9 cellular contexts compared by ENCODE assay signal in the genomic region with DNA sequence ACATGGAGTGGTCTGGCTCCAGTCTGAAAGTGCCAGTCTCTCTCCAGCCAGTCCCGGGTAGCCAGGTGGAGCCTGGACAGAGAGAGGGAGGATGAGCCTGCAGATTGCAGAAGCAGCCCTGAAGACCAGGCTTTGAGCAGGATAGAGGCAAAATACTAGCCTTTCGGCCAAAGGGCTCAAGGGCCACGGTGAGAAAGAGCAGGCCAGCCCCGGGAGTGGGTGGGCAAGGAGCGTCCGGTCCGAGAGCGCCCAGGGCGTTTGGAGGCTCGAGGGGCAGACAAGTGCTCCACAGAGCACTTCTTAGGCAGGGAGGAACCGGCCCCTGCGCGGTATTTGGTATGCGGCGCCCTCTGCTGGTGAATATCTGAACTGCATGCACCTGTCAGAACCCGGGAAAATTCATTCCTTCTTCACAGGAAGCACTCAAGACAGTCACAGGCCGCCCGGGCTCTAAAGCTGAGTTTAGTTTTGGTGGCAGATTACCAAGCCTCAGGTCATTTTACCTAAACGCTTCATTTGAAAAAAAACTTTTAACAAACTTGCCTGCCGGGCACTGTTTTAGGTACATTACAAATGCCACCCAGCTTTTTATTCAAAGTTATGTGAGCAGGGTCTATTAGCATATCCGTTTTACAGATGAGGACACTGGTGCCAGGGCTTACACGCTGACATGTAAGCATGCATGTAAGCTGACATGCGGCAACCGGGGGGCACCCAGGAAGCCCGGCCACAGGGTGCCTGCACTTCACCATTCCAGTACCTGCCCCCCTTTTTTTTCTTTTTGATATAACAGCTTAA. TPM values are rescaled to one million over a fixed set of nuclear protein-coding genes. Genes with fewer than 3 reads are reported as not detected.
A peak's percentile ranks its signal among the peaks of the same experiment; 100 is the strongest.
DNase-seq lines count a peak whose midpoint lies in the region; ATAC-seq, FAIRE-seq and TF ChIP-seq lines count a peak whose summit lies in the region.
"Had no signal": no experiment of that assay in that cellular context is flagged by ENCODE, and none has a peak within 500 bp of the region (broad histone marks: within the 10 kb centered on the region; RNA-seq: fewer than 3 reads in every experiment).

No MANE protein-coding gene starts in this region.

- H3K36me3 ChIP-seq in endothelial cell of umbilical vein (ENCODE audit: control insufficient read depth in 2 of 2, extremely low read depth in 1 of 2, insufficient read depth in 2 of 2, low read length in 2 of 2) = no peaks in the 10 kb centered on the region
- H3K36me3 ChIP-seq: BLaER1 had no signal

- H3K4me1 Mint-ChIP-seq in activated CD8-positive, alpha-beta T cell treated with anti-CD3 and anti-CD28 coated beads, Interleukin-2, amount 10 ng/mL, durations not matched to agents 7 days and 5 days (ENCODE audit: low read depth) = peaks cover 3% of the 10 kb centered on the region

- H3K9me3 ChIP-seq in endothelial cell of umbilical vein (replicated peaks; ENCODE audit: control insufficient read depth, insufficient read depth, low read length) = peaks cover 5% of the 10 kb centered on the region

- H3K9me1 ChIP-seq in endothelial cell of umbilical vein (replicated peaks; ENCODE audit: control insufficient read depth, extremely low read depth, insufficient read depth, low read length) = no peaks in the 10 kb centered on the region

- no peak overlapping the region for H3K27ac Mint-ChIP-seq in activated CD8-positive, alpha-beta T cell treated with anti-CD3 and anti-CD28 coated beads, Interleukin-2, amount 10 ng/mL, durations not matched to agents 7 days and 5 days

- H3K4me3 ChIP-seq in endothelial cell of umbilical vein (replicated peaks in 1 of 3; ENCODE audit: insufficient read depth in 1 of 3, low read depth in 1 of 3, low read length in 3 of 3) = no peak overlapping the region
- H3K4me3 ChIP-seq: BLaER1 had no signal

- H3K4me1 ChIP-seq in endothelial cell of umbilical vein (ENCODE audit: control insufficient read depth, extremely low read depth, insufficient read depth, low read length) = no peaks in the 10 kb centered on the region
- H3K4me1 ChIP-seq: BLaER1 had no signal

- H3K9me3 Mint-ChIP-seq in activated CD8-positive, alpha-beta T cell treated with anti-CD3 and anti-CD28 coated beads, Interleukin-2, amount 10 ng/mL, durations not matched to agents 7 days and 5 days (ENCODE audit: insufficient read depth) = peaks cover 26% of the 10 kb centered on the region

- no peak overlapping the region for H3K27ac ChIP-seq in endothelial cell of umbilical vein (ENCODE audit: insufficient read depth, low read depth, low read length)
- H3K27ac ChIP-seq: BLaER1 had no signal

- no peaks in the 10 kb centered on the region for H4K20me1 ChIP-seq in endothelial cell of umbilical vein (replicated peaks; ENCODE audit: control insufficient read depth, extremely low read depth, insufficient read depth, low read length)
- H4K20me1 ChIP-seq: BLaER1 had no signal

- intact Hi-C loops in endothelial cell of umbilical vein (cut with micrococcal nuclease) = loop anchor here (1.0 to 5.0 kb wide), 9 partner anchors 45 to 1209 kb away; no protein-coding TSS in a partner anchor

- no TSS peak for BruUV-seq in endothelial cell of umbilical vein (replicated peaks; lab: Mats Ljungman, UMichigan)

- ATAC-seq in activated CD8-positive, alpha-beta T cell treated with anti-CD3 and anti-CD28 coated beads, Interleukin-2, amount 10 ng/mL, durations not matched to agents 7 days and 5 days = peak; percentile 81

- H3K27me3 Mint-ChIP-seq in activated CD8-positive, alpha-beta T cell treated with anti-CD3 and anti-CD28 coated beads, Interleukin-2, amount 10 ng/mL, durations not matched to agents 7 days and 5 days (ENCODE audit: low read depth) = peaks cover 11% of the 10 kb centered on the region

- H3K4me3 Mint-ChIP-seq in activated CD8-positive, alpha-beta T cell treated with anti-CD3 and anti-CD28 coated beads, Interleukin-2, amount 10 ng/mL, durations not matched to agents 7 days and 5 days = no peak overlapping the region

- TF ChIP-seq CTCF in endothelial cell of umbilical vein (IDR thresholded peaks at IDR 0.05; ENCODE audit: extremely low read depth in 1 of 2, insufficient read depth in 1 of 2, low read depth in 1 of 2, low read length in 2 of 2) = peak; percentile 84 to 89

- DNase-seq in SIG-M5 treated with dmso at 0.1 percent for 504 hours (lab: John Stamatoyannopoulos, UW; ENCODE audit: unreplicated experiment) (peak; percentile 73), SIG-M5 (lab: John Stamatoyannopoulos, UW) (no peak), HS-5 (ENCODE audit: low read depth) (peak; percentile 16), NCI-H82 (lab: John Stamatoyannopoulos, UW) (peak; percentile 77), endothelial cell of umbilical vein (ENCODE audit: low read depth, low spot score) (peak; percentile 80), mucosa of gallbladder (ENCODE audit: low spot score) (peak; percentile 59)
- peak; percentile 77 for DNase-seq in activated CD8-positive, alpha-beta T cell treated with anti-CD3 and anti-CD28 coated beads, Interleukin-2, amount 10 ng/mL, durations not matched to agents 7 days and 5 days
- DNase-seq in stimulated activated CD8-positive, alpha-beta memory T cell treated with anti-CD3 and anti-CD28 coated beads, Interleukin-7, amount 100 ng/mL, for 4 hours (ENCODE audit: low read depth in 2 of 2) = peak; percentile 33 to 39

- no peak for TF ChIP-seq POLR2A in endothelial cell of umbilical vein (IDR thresholded peaks at IDR 0.05; ENCODE audit: low read depth, low read length)

- POLR2A ChIA-PET in activated CD8-positive, alpha-beta T cell treated with anti-CD3 and anti-CD28 coated beads, Interleukin-2, amount 10 ng/mL, durations not matched to agents 7 days and 5 days (lab: Charles Lee) = no interaction called here
- POLR2A ChIA-PET in endothelial cell of umbilical vein (lab: Charles Lee) = no interaction called here

- dilution Hi-C loops in endothelial cell of umbilical vein (cut with MboI; ENCODE audit: extremely low pct_ligation_motif_present, low sequenced_read_pairs) = no loop called here

- H3K27me3 ChIP-seq in endothelial cell of umbilical vein (ENCODE audit: control insufficient read depth in 2 of 2, insufficient read depth in 2 of 2, low read length in 2 of 2) = peaks cover 3 to 4% of the 10 kb centered on the region in 2 experiments
- H3K27me3 ChIP-seq: BLaER1 had no signal

- no peak overlapping the region for H2AFZ ChIP-seq in endothelial cell of umbilical vein (ENCODE audit: low read depth, low read length)

- peak; percentile 85 for FAIRE-seq in endothelial cell of umbilical vein (lab: Jason Lieb, UNC)

- H3K4me2 ChIP-seq in endothelial cell of umbilical vein (ENCODE audit: insufficient read depth, low read length) = no peak overlapping the region
- H3K4me2 ChIP-seq: BLaER1 had no signal

- CTCF ChIA-PET in activated CD8-positive, alpha-beta T cell treated with anti-CD3 and anti-CD28 coated beads, Interleukin-2, amount 10 ng/mL, durations not matched to agents 7 days and 5 days (lab: Charles Lee) = interaction anchor here (0.6 to 3.8 kb wide), 22 partner anchors 8 to 455 kb away, joined by 3 to 36 read pairs (median 4); a partner anchor contains a TSS
- CTCF ChIA-PET in endothelial cell of umbilical vein (lab: Charles Lee) = interaction anchor here (0.6 to 10.0 kb wide), 42 partner anchors 8 to 1568 kb away, joined by 3 to 294 read pairs (median 5); a partner anchor contains a TSS

- peaks cover 6% of the 10 kb centered on the region for H3K36me3 Mint-ChIP-seq in activated CD8-positive, alpha-beta T cell treated with anti-CD3 and anti-CD28 coated beads, Interleukin-2, amount 10 ng/mL, durations not matched to agents 7 days and 5 days (ENCODE audit: low read depth)

- no peak overlapping the region for H3K9ac ChIP-seq in endothelial cell of umbilical vein (replicated peaks; ENCODE audit: extremely low read depth, insufficient read depth, low read length)
- H3K9ac ChIP-seq: BLaER1 had no signal

- no peaks in the 10 kb centered on the region for H3K79me2 ChIP-seq in endothelial cell of umbilical vein (ENCODE audit: control insufficient read depth, insufficient read depth, low read length)

TF ChIP-seq in endothelial cell of umbilical vein, 7 proteins besides CTCF, POLR2A, EP300 and RAD21:
- TF ChIP-seq MYC (IDR thresholded peaks at IDR 0.05; ENCODE audit: low read depth, low read length) = no peak
- TF ChIP-seq POLR2AphosphoS5 (IDR thresholded peaks at IDR 0.05; ENCODE audit: insufficient read depth, low read depth, low read length) = no peak
- no peak for TF ChIP-seq FOS (IDR thresholded peaks at IDR 0.05; ENCODE audit: borderline replicate concordance, insufficient read depth, low read length)
- TF ChIP-seq JUN (IDR thresholded peaks at IDR 0.05; ENCODE audit: borderline replicate concordance, insufficient read depth, insufficient read length, low read depth) = no peak
- TF ChIP-seq GATA2 (IDR thresholded peaks at IDR 0.05; ENCODE audit: insufficient read depth, insufficient read length, low read depth, low read length) = no peak
- TF ChIP-seq EZH2 (IDR thresholded peaks at IDR 0.05; ENCODE audit: borderline replicate concordance, low read depth, low read length, severe bottlenecking) = no peak
- TF ChIP-seq, protein P1, sequence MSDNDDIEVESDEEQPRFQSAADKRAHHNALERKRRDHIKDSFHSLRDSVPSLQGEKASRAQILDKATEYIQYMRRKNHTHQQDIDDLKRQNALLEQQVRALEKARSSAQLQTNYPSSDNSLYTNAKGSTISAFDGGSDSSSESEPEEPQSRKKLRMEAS (IDR thresholded peaks at IDR 0.05; ENCODE audit: insufficient read depth, insufficient read length) = no peak

RNA-seq across cellular contexts. Expression of a gene that starts 21.0 kb away (rescaled TPM):
- total RNA-seq in activated CD8-positive, alpha-beta T cell treated with anti-CD3 and anti-CD28 coated beads, Interleukin-2, amount 10 ng/mL, durations not matched to agents 7 days and 5 days = 10 to 100 TPM; 83.5 to 88.9 TPM
- total RNA-seq in endothelial cell of umbilical vein = 129 and 132 TPM in 2 replicates
- 51.0 and 77.4 TPM in 2 replicates for polyA plus RNA-seq in endothelial cell of umbilical vein
- 140 and 172 TPM in 2 replicates for polyA plus RNA-seq in endothelial cell of umbilical vein (2011; cell fraction: cytosol; rRNA removed)
- polyA plus RNA-seq in endothelial cell of umbilical vein (2011; cell fraction: nucleus; rRNA removed) = 88.7 and 163 TPM in 2 replicates
- polyA plus RNA-seq in endothelial cell of umbilical vein (2012) = 107 and 202 TPM in 2 replicates
- polyA minus RNA-seq in endothelial cell of umbilical vein = 50.1 and 59.0 TPM in 2 replicates
- polyA minus RNA-seq in endothelial cell of umbilical vein (2011; cell fraction: cytosol; rRNA and poly(A)+ RNA removed) = 44.8 TPM
- polyA minus RNA-seq in endothelial cell of umbilical vein (2011; cell fraction: nucleus; rRNA and poly(A)+ RNA removed) = 30.9 and 41.5 TPM in 2 replicates
- 67.8 TPM for total RNA-seq in mucosa of gallbladder
